In the genomic region with DNA sequence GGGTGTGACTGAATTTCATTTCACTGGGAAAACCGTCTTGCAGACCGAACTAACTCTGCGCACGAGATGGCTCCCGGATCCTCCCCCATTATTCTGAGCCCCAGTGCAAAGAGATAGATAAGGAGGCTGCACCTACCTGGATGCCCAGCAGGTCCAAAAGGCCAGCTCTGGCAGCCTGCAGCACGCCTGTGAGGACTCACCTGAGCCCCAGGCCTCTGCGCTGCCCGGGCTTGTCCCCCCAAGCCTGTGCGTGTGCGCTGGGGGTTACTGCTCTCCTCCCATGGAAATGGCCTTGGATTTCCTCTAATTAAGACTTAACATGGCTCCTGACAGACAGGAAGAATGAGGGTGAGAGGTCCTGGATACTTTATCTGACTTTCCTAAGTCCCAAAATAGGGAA, we compare ENCODE assay signal across 1 cellular context.
TF ChIP-seq lines count a peak whose summit lies in the region.

No MANE protein-coding gene starts in this region.

TF ChIP-seq in H1, 55 proteins besides CTCF, POLR2A, EP300 and RAD21 (continued from another document):
- no peak for TF ChIP-seq NANOG (IDR thresholded peaks at IDR 0.05; ENCODE audit: insufficient read depth, low read depth, low read length, poor library complexity, severe bottlenecking)
- no peak for TF ChIP-seq SIRT6 (IDR thresholded peaks at IDR 0.05; ENCODE audit: low read length)
- no peak for TF ChIP-seq TBP (IDR thresholded peaks at IDR 0.05; ENCODE audit: low read depth, low read length)
- TF ChIP-seq JUN (IDR thresholded peaks at IDR 0.05; ENCODE audit: low read depth, low read length), result no peak
- no peak for TF ChIP-seq RNF2 (IDR thresholded peaks at IDR 0.05; ENCODE audit: borderline replicate concordance, low read depth, low read length, missing control alignments, poor library complexity, severe bottlenecking)
- no peak for TF ChIP-seq BACH1 (IDR thresholded peaks at IDR 0.05; ENCODE audit: low read length)
- no peak for TF ChIP-seq TEAD4 (IDR thresholded peaks at IDR 0.05; ENCODE audit: low read depth, low read length)
- no peak for TF ChIP-seq RBBP5 (IDR thresholded peaks at IDR 0.05; ENCODE audit: borderline replicate concordance, low read depth, low read length)
- TF ChIP-seq HDAC6 (IDR thresholded peaks at IDR 0.05; ENCODE audit: low read depth, low read length), result no peak
- TF ChIP-seq CHD1 (IDR thresholded peaks at IDR 0.05; ENCODE audit: low read depth, low read length), result no peak
- no peak for TF ChIP-seq ASH2L (IDR thresholded peaks at IDR 0.05; ENCODE audit: low read length)
- no peak for TF ChIP-seq JUND (IDR thresholded peaks at IDR 0.05; ENCODE audit: low read length)
TF ChIP-seq in H1: peak in this region for 0.
